Comparison of ENCODE assay signal across 8 cellular contexts in the genomic region with DNA sequence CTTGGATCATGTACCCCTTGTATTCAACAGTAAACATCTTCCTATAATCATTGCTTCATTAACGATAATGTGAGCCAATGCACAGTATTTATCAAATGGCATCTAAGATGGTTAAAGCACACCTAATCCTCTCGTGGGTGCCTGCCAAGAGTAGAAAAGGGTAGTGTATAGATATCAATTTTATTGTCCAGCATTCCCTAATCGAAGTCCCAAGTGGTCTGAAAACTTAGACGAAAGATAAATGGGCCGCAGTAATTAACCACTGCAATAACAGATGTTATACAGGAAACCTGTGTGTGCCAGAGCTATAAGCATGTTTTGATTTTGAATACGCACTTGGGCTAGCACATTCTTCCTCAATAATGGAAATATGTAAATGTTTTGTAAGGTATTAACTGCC. TPM values are rescaled to one million over a fixed set of nuclear protein-coding genes. Genes with fewer than 3 reads are reported as not detected.
A peak's percentile ranks its signal among the peaks of the same experiment; 100 is the strongest.
DNase-seq lines count a peak whose midpoint lies in the region; ATAC-seq and TF ChIP-seq lines count a peak whose summit lies in the region.

No MANE protein-coding gene starts in this region.

- in situ Hi-C loops in G401 (cut with HindIII; ENCODE audit: low sequenced_read_pairs), result no loop called here

- H3K27ac Mint-ChIP-seq in chondrocyte (ENCODE audit: unreplicated experiment), result no peak overlapping the region
- H3K27ac Mint-ChIP-seq in natural killer cell treated with Interleukin-12 subunit alpha and Interleukin-12 subunit beta and Interleukin-15 and Interleukin-18, amount 100 ng/mL, for 72 hours, result peak overlapping the region; percentile 75 to 92

- no peak for DNase-seq in Jurkat, Clone E6-1 (ENCODE audit: low read depth, low spot score)
- DNase-seq in chondrocyte (ENCODE audit: low spot score) (no peak), AG20443 (ENCODE audit: low spot score) (no peak), OCI-M2 (lab: John Stamatoyannopoulos, UW; ENCODE audit: unreplicated experiment) (no peak), G401 (ENCODE audit: low spot score) (no peak), NCI-H510A treated with DMSO at 0.1 percent for 48 hours (lab: John Stamatoyannopoulos, UW) (no peak)
- DNase-seq in natural killer cell treated with Interleukin-12 subunit alpha and Interleukin-12 subunit beta and Interleukin-15 and Interleukin-18, amount 100 ng/mL, for 72 hours (ENCODE audit: low spot score), result no peak

- H3K4me3 Mint-ChIP-seq in chondrocyte (ENCODE audit: unreplicated experiment), result peak overlapping the region; percentile 89
- H3K4me3 Mint-ChIP-seq in natural killer cell treated with Interleukin-12 subunit alpha and Interleukin-12 subunit beta and Interleukin-15 and Interleukin-18, amount 100 ng/mL, for 72 hours, result peak overlapping the region; percentile 91

- H3K36me3 Mint-ChIP-seq in chondrocyte (ENCODE audit: low read depth), result no peaks in the 10 kb centered on the region
- H3K36me3 Mint-ChIP-seq in natural killer cell treated with Interleukin-12 subunit alpha and Interleukin-12 subunit beta and Interleukin-15 and Interleukin-18, amount 100 ng/mL, for 72 hours, result no peaks in the 10 kb centered on the region

- no peaks in the 10 kb centered on the region for H3K9me3 Mint-ChIP-seq in chondrocyte (ENCODE audit: low read depth)
- H3K9me3 Mint-ChIP-seq in natural killer cell treated with Interleukin-12 subunit alpha and Interleukin-12 subunit beta and Interleukin-15 and Interleukin-18, amount 100 ng/mL, for 72 hours, result no peaks in the 10 kb centered on the region

- H3K4me3 ChIP-seq in Jurkat, Clone E6-1 (ENCODE audit: low read length), result peak overlapping the region; percentile 82

- TF ChIP-seq CTCF in 22Rv1 (IDR thresholded peaks at IDR 0.05), result no peak
- TF ChIP-seq CTCF in chondrocyte (IDR thresholded peaks at IDR 0.05), result no peak

- no peak for ATAC-seq in natural killer cell treated with Interleukin-12 subunit alpha and Interleukin-12 subunit beta and Interleukin-15 and Interleukin-18, amount 100 ng/mL, for 72 hours

- H3K27ac ChIP-seq in 22Rv1, result peak overlapping the region; percentile 77

- H3K27me3 Mint-ChIP-seq in chondrocyte (ENCODE audit: low read depth), result no peaks in the 10 kb centered on the region
- no peaks in the 10 kb centered on the region for H3K27me3 Mint-ChIP-seq in natural killer cell treated with Interleukin-12 subunit alpha and Interleukin-12 subunit beta and Interleukin-15 and Interleukin-18, amount 100 ng/mL, for 72 hours

- peaks cover 28% of the 10 kb centered on the region for H3K4me1 Mint-ChIP-seq in chondrocyte (ENCODE audit: low read depth)
- peaks cover 34 to 38% of the 10 kb centered on the region in 2 donors for H3K4me1 Mint-ChIP-seq in natural killer cell treated with Interleukin-12 subunit alpha and Interleukin-12 subunit beta and Interleukin-15 and Interleukin-18, amount 100 ng/mL, for 72 hours (ENCODE audit: low read depth in 2 of 2)

RNA-seq across cellular contexts. Expression of gene MBNL2, which starts 0.6 kb away (rescaled TPM):
- 13.8 TPM for polyA plus RNA-seq in Jurkat, Clone E6-1 (2012; ENCODE audit: insufficient read depth, insufficient read length)
- 40.1 to 65.1 TPM (median 41.3 TPM) in 3 replicates for total RNA-seq in chondrocyte
- 10 to 100 TPM; 13.0 to 15.6 TPM for total RNA-seq in natural killer cell treated with Interleukin-12 subunit alpha and Interleukin-12 subunit beta and Interleukin-15 and Interleukin-18, amount 100 ng/mL, for 72 hours
- 1.7 and 3.0 TPM in 2 replicates for total RNA-seq in G401 (2014; rRNA removed; shearing (Covaris generic))
